ENCODE assay signal across 28 cellular contexts in genomic region chr6:63213325-63213724, GRCh38. TPM values are rescaled to one million over a fixed set of nuclear protein-coding genes. Genes with fewer than 3 reads are reported as not detected.
"Had no signal": no experiment of that assay in that cellular context is flagged by ENCODE, and none has a peak within 500 bp of the region (broad histone marks: within the 10 kb centered on the region; RNA-seq: fewer than 3 reads in every experiment).

No MANE protein-coding gene starts in this region.

- H3K36me3 ChIP-seq: left lung, lower lobe of right lung, ovary, right atrium auricular region, stomach, thyroid gland, transverse colon, upper lobe of left lung, vagina had no signal

- H3K27me3 ChIP-seq: left lung, ovary, right atrium auricular region, stomach, testis, thyroid gland, transverse colon, upper lobe of left lung, vagina had no signal

- DNase-seq: hypothalamus; immature natural killer cell; kidney; left colon; left lung; lower lobe of right lung; midbrain; mucosa of descending colon; naive thymus-derived CD4-positive, alpha-beta T cell; ovary; stimulated activated CD4-positive, alpha-beta T cell treated with anti-CD3 and anti-CD28 coated beads, Interleukin-12 subunit alpha, Interleukin-12 subunit beta, amount 100 ng/mL, for 4 hours; stimulated activated CD4-positive, alpha-beta T cell treated with anti-CD3 and anti-CD28 coated beads, Interleukin-15, amount 100 ng/mL, for 24 hours; stimulated activated CD4-positive, alpha-beta T cell treated with anti-CD3 and anti-CD28 coated beads, Interleukin-2, amount 100 ng/mL, for 24 hours; stimulated activated CD4-positive, alpha-beta T cell treated with anti-CD3 and anti-CD28 coated beads, Interleukin-4, amount 100 ng/mL, for 1 hour; stimulated activated naive B cell treated with anti-CD40 and anti-IgM and Interleukin-4, amounts not matched to agents 10 μg/mL and 1 μg/mL and 100 μg/mL, for 72 hours; stimulated activated naive CD8-positive, alpha-beta T cell treated with anti-CD3 and anti-CD28 coated beads, Interleukin-15, Interleukin-2, amounts not matched to agents 100 U/mL and 50 U/mL, for 24 hours; stomach; testis; thyroid gland; transverse colon; upper lobe of left lung had no signal

- ATAC-seq: left colon; left lung; lower lobe of right lung; mucosa of descending colon; naive thymus-derived CD4-positive, alpha-beta T cell; natural killer cell treated with Interleukin-12 subunit alpha and Interleukin-12 subunit beta and Interleukin-15 and Interleukin-18, amount 100 ng/mL, for 72 hours; sciatic nerve; stimulated activated naive B cell treated with anti-CD40 and anti-IgM and Interleukin-4, amounts not matched to agents 10 μg/mL and 1 μg/mL and 100 μg/mL, for 72 hours; stimulated activated naive CD8-positive, alpha-beta T cell treated with anti-CD3 and anti-CD28 coated beads, Interleukin-15, Interleukin-2, amounts not matched to agents 100 U/mL and 50 U/mL, for 24 hours had no signal

- H3K9me3 ChIP-seq: ovary, right atrium auricular region, testis, thyroid gland, vagina had no signal

- H3K4me1 ChIP-seq: left lung, lower lobe of right lung, right atrium auricular region, stomach, testis, thyroid gland, transverse colon, upper lobe of left lung, vagina had no signal

- FAIRE-seq: islet of Langerhans, kidney had no signal

- H3K4me3 ChIP-seq: left lung, lower lobe of right lung, mucosa of descending colon, ovary, right atrium auricular region, skin epidermis, stomach, testis, thyroid gland, transverse colon, upper lobe of left lung, vagina had no signal

- H3K27ac ChIP-seq: left lung, lower lobe of right lung, ovary, right atrium auricular region, skin epidermis, stomach, testis, thyroid gland, transverse colon, upper lobe of left lung, vagina had no signal

RNA-seq across cellular contexts. Expression of gene FKBP1C, which starts 2.1 kb away (rescaled TPM):
- total RNA-seq: mesenteric fat pad, vagina had no signal
